ENCODE assay signal across 23 cellular contexts in the genomic region with DNA sequence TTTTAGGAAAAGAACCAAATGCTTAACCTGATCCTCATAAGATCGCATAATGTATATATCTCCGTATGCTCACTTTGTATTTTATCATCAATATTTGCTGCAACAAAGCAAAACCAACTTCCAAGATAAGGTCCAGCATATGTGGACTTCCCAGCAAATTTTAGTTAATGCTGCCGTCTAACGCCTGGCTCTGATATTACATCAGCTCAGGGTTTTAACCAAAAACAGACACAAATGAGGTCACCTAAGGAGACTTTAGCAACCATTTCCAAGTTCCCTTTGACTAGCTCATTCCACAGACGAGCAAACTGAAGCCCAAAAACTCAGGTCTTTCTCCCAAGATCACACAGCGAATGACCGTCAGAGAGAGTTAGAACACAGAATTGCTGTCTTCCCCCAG. TPM values are rescaled to one million over a fixed set of nuclear protein-coding genes. Genes with fewer than 3 reads are reported as not detected.
DNase-seq lines count a peak whose midpoint lies in the region; ATAC-seq, FAIRE-seq and TF ChIP-seq lines count a peak whose summit lies in the region.
"Had no signal": no experiment of that assay in that cellular context is flagged by ENCODE, and none has a peak within 500 bp of the region (broad histone marks: within the 10 kb centered on the region; RNA-seq: fewer than 3 reads in every experiment).

No MANE protein-coding gene starts in this region.

- H4K20me1 ChIP-seq in K562 (replicated peaks; ENCODE audit: control insufficient read depth, insufficient read depth, low read length) (no peaks in the 10 kb centered on the region), HepG2 (ENCODE audit: insufficient read depth, low read length) (no peaks in the 10 kb centered on the region)

- DNase-seq in BE2C = no peak
- DNase-seq in HFF-Myc (ENCODE audit: extremely low read depth, low read depth) = no peak
- no peak for DNase-seq in K562 (ENCODE audit: extremely low read depth in 1 of 4, low spot score in 3 of 4)
- DNase-seq in HepG2 (ENCODE audit: low spot score) = no peak
- no peak for DNase-seq in head of caudate nucleus
- no peak for DNase-seq in mucosa of descending colon
- no peak for DNase-seq in effector CD4-positive, alpha-beta T cell
- DNase-seq in transverse colon = no peak
- DNase-seq: activated CD4-positive, alpha-beta memory T cell treated with anti-CD3 and anti-CD28 coated beads for 36 hours; activated naive CD4-positive, alpha-beta T cell treated with anti-CD3 and anti-CD28 coated beads, Interleukin-2, amount 10 ng/mL, durations not matched to agents 7 days and 5 days; activated T-cell treated with anti-CD3 and anti-CD28 coated beads, Interleukin-2, amount 50 U/mL, for 1 hour; brain microvascular endothelial cell; C1 segment of cervical spinal cord; immature natural killer cell; MG63; NCI-H187; NCI-H345; small intestine; T-helper 1 cell had no signal

- no peak for TF ChIP-seq RAD21 in K562 (CRISPR knock-in tag; conservative IDR thresholded peaks at IDR 0.05 in 1 of 2, IDR thresholded peaks at IDR 0.05 in 1 of 2)
- no peak for TF ChIP-seq RAD21 in HepG2 (CRISPR knock-in tag; IDR thresholded peaks at IDR 0.05)

- in situ Hi-C loops in K562 (cut with MboI) = no loop called here
- in situ Hi-C loops in HepG2 (cut with HindIII; ENCODE audit: extremely low pct_ligation_motif_present, low pct_unique_long_range_greater_than_20kb) = no loop called here
- in situ Hi-C loops in transverse colon (cut with MboI; ENCODE audit: low pct_ligation_motif_present in 1 of 4, low pct_unique_long_range_greater_than_20kb in 1 of 4, low sequenced_read_pairs in 3 of 4) = loop anchor here in 1 of 4 donors (10.0 kb wide), 1 partner anchor 451 kb away; no protein-coding TSS in a partner anchor

- POLR2A ChIA-PET in K562 (lab: Yijun Ruan, JAX) = interaction anchor here (0.6 kb wide), 1 partner anchor 1357 kb away, joined by 3 read pairs; no protein-coding TSS in a partner anchor
- POLR2A ChIA-PET in HepG2 (lab: Yijun Ruan, JAX) = no interaction called here

- H3K36me3 ChIP-seq in BE2C = no peaks in the 10 kb centered on the region
- H3K36me3 ChIP-seq in K562 (ENCODE audit: control insufficient read depth, insufficient read depth, low read length) = no peaks in the 10 kb centered on the region
- H3K36me3 ChIP-seq in HepG2 (replicated peaks in 1 of 2; ENCODE audit: control insufficient read depth in 1 of 2, insufficient read depth in 2 of 2, low read length in 2 of 2) = no peaks in the 10 kb centered on the region
- no peaks in the 10 kb centered on the region for H3K36me3 ChIP-seq in mucosa of descending colon (ENCODE audit: low read depth)
- no peaks in the 10 kb centered on the region for H3K36me3 ChIP-seq in transverse colon
- H3K36me3 ChIP-seq: brain microvascular endothelial cell, MG63 had no signal

- intact Hi-C loops in K562 (cut with micrococcal nuclease) (no loop called here), HepG2 (cut with micrococcal nuclease; ENCODE audit: unreplicated experiment) (no loop called here), head of caudate nucleus (cut with DNase I) (no loop called here), mucosa of descending colon (cut with DNase I, micrococcal nuclease) (no loop called here), transverse colon (cut with DNase I; ENCODE audit: low total_unique reads) (no loop called here)

- no peak overlapping the region for H3K4me3 ChIP-seq in BE2C (ENCODE audit: low read depth, low read length)
- no peak overlapping the region for H3K4me3 ChIP-seq in HFF-Myc (replicated peaks; ENCODE audit: low read depth, low read length)
- H3K4me3 ChIP-seq in K562 = no peak overlapping the region
- no peak overlapping the region for H3K4me3 ChIP-seq in HepG2 (replicated peaks in 1 of 3; ENCODE audit: insufficient read depth in 1 of 3, low read depth in 2 of 3, low read length in 3 of 3)
- no peak overlapping the region for H3K4me3 ChIP-seq in mucosa of descending colon
- no peak overlapping the region for H3K4me3 ChIP-seq in transverse colon
- H3K4me3 ChIP-seq: MG63 had no signal

- H2AFZ ChIP-seq in K562 (ENCODE audit: low read depth, low read length) (no peak overlapping the region), HepG2 (ENCODE audit: low read length) (no peak overlapping the region)

- H3K27me3 ChIP-seq in BE2C (no peaks in the 10 kb centered on the region), K562 (ENCODE audit: control insufficient read depth in 2 of 2, insufficient read depth in 2 of 2, low read length in 2 of 2) (no peaks in the 10 kb centered on the region), HepG2 (ENCODE audit: control insufficient read depth in 1 of 2, insufficient read depth in 2 of 2, low read length in 2 of 2) (peaks cover 0 to 19% of the 10 kb centered on the region in 2 experiments; a peak in 1 of 5 replicates), transverse colon (no peaks in the 10 kb centered on the region)
- H3K27me3 ChIP-seq: brain microvascular endothelial cell, MG63 had no signal

- TF ChIP-seq CTCF in BE2C (IDR thresholded peaks at IDR 0.05; ENCODE audit: low read depth, low read length) (0 out of 2 replicates have a peak, but pooled peaks have one; percentile 23), HFF-Myc (IDR thresholded peaks at IDR 0.05; ENCODE audit: low read depth, low read length, missing control alignments) (peak; percentile 50), K562 (IDR thresholded peaks at IDR 0.05 in 2 of 3, conservative IDR thresholded peaks at IDR 0.05 in 1 of 3; ENCODE audit: insufficient read depth in 2 of 3, low read depth in 1 of 3, low read length in 3 of 3) (peak in 2 of 3 experiments; percentile 11 to 12; a peak in 2 of 6 replicates), HepG2 (CRISPR knock-in tag; IDR thresholded peaks at IDR 0.05) (peak; percentile 9; the same call in 1 of the 2 replicates), mucosa of descending colon (IDR thresholded peaks at IDR 0.05) (no peak), transverse colon (IDR thresholded peaks at IDR 0.05) (no peak)

- TF ChIP-seq POLR2A in K562 (conservative IDR thresholded peaks at IDR 0.05) = no peak
- no peak for TF ChIP-seq POLR2A in HepG2 (IDR thresholded peaks at IDR 0.05; ENCODE audit: insufficient read depth in 1 of 2, low read depth in 2 of 2, low read length in 2 of 2)
- no peak for TF ChIP-seq POLR2A in transverse colon (IDR thresholded peaks at IDR 0.05)

- no peak for FAIRE-seq in K562 (lab: Jason Lieb, UNC)
- no peak for FAIRE-seq in HepG2 (lab: Jason Lieb, UNC)
- FAIRE-seq: small intestine had no signal

- no peaks in the 10 kb centered on the region for H3K4me1 ChIP-seq in BE2C
- no peaks in the 10 kb centered on the region for H3K4me1 ChIP-seq in K562 (replicated peaks in 1 of 2; ENCODE audit: control insufficient read depth in 2 of 2, insufficient read depth in 2 of 2, low read length in 2 of 2)
- H3K4me1 ChIP-seq in HepG2 (ENCODE audit: insufficient read depth, low read length) = no peaks in the 10 kb centered on the region
- H3K4me1 ChIP-seq in mucosa of descending colon (ENCODE audit: low read depth) = no peaks in the 10 kb centered on the region
- no peaks in the 10 kb centered on the region for H3K4me1 ChIP-seq in transverse colon

- BruUV-seq in K562 (replicated peaks; lab: Mats Ljungman, UMichigan) = no TSS peak
- BruUV-seq in HepG2 (replicated peaks; lab: Mats Ljungman, UMichigan) = no TSS peak

- H3K79me2 ChIP-seq in K562 (ENCODE audit: control insufficient read depth, insufficient read depth, low read length) = no peaks in the 10 kb centered on the region
- H3K79me2 ChIP-seq in HepG2 (ENCODE audit: insufficient read depth, low read length) = no peaks in the 10 kb centered on the region

- TF ChIP-seq EP300 in K562 (IDR thresholded peaks at IDR 0.05; ENCODE audit: low read length) = no peak
- TF ChIP-seq EP300 in HepG2 (IDR thresholded peaks at IDR 0.05; ENCODE audit: low read depth in 2 of 2, low read length in 2 of 2) = no peak
- TF ChIP-seq EP300 in HepG2 (CRISPR knock-in tag; IDR thresholded peaks at IDR 0.05; ENCODE audit: borderline replicate concordance) = no peak
- no peak for TF ChIP-seq EP300 in transverse colon (IDR thresholded peaks at IDR 0.05; ENCODE audit: low read depth)

- CTCF ChIA-PET in K562 (lab: Yijun Ruan, JAX; ENCODE audit: low intra/inter-chr PET ratio) (interaction anchor here (0.5 kb wide), 1 partner anchor 44 kb away, joined by 3 read pairs; no protein-coding TSS in a partner anchor), HepG2 (lab: Yijun Ruan, JAX; ENCODE audit: low intra/inter-chr PET ratio, low total read pairs) (no interaction called here)

- H3K9me1 ChIP-seq in K562 (ENCODE audit: control insufficient read depth, insufficient read depth, low read length) = no peaks in the 10 kb centered on the region

- H3K4me2 ChIP-seq in K562 (ENCODE audit: insufficient read depth, low read length) (no peak overlapping the region), HepG2 (ENCODE audit: low read depth, low read length) (no peak overlapping the region)

- WGBS in K562 (ENCODE audit: insufficient coverage, low coverage, missing lambda C conversion rate) = 63% methylated on average over 7 of the region's 7 CpGs
- WGBS in HepG2 (ENCODE audit: low lambda C conversion rate) = 69% methylated on average over 7 of the region's 7 CpGs
- 89 to 96% methylated on average over 4 to 7 of the region's 7 CpGs for WGBS in transverse colon (ENCODE audit: low coverage in 1 of 2), 2 donors

- H3K27ac ChIP-seq in K562 (ENCODE audit: extremely low read depth, low read depth, low read length) (no peak overlapping the region), HepG2 (ENCODE audit: extremely low read length, insufficient read depth, low read length) (no peak overlapping the region), transverse colon (no peak overlapping the region)
- H3K27ac ChIP-seq: brain microvascular endothelial cell, epithelial cell of prostate, VCaP had no signal

- ATAC-seq in K562 (no peak), HepG2 (no peak), mucosa of descending colon (no peak)

- H3K9me3 ChIP-seq in BE2C = no peaks in the 10 kb centered on the region
- H3K9me3 ChIP-seq in K562 (replicated peaks; ENCODE audit: control insufficient read depth, insufficient read depth, low read depth, low read length) = no peaks in the 10 kb centered on the region; the same call in 1 of the 2 replicates
- peaks cover 16% of the 10 kb centered on the region; the same call in 1 of the 2 replicates for H3K9me3 ChIP-seq in HepG2 (ENCODE audit: low read length)
- H3K9me3 ChIP-seq in mucosa of descending colon = no peaks in the 10 kb centered on the region
- H3K9me3 ChIP-seq in transverse colon = no peaks in the 10 kb centered on the region

- H3K9ac ChIP-seq in K562 (ENCODE audit: insufficient read depth in 1 of 2, low read depth in 2 of 2, low read length in 2 of 2) = no peak overlapping the region
- H3K9ac ChIP-seq in HepG2 (ENCODE audit: insufficient read depth, low read depth, low read length) = no peak overlapping the region

RNA-seq across cellular contexts. Expression of gene UCN3, which starts 59.4 kb away (rescaled TPM):
- polyA plus RNA-seq in BE2C (2012; ENCODE audit: insufficient read depth, insufficient read length, low read depth) = not detected
- not detected in 2 replicates for total RNA-seq in K562 (2011; cell fraction: chromatin; rRNA removed; ENCODE audit: low replicate concordance)
- total RNA-seq in K562 (2011; cell fraction: nucleolus; rRNA removed) = not detected in 2 replicates
- total RNA-seq in K562 (2011; cell fraction: nucleoplasm; rRNA removed) = not detected in 2 replicates
- total RNA-seq in K562 (2014; rRNA removed) = not detected in 2 replicates
- total RNA-seq in K562 (2014; rRNA removed; fragmentation: Illumina TruSeq; extraction: Trizol) = not detected in 2 replicates
- total RNA-seq in K562 (2015; rRNA removed; fragmentation: Illumina TruSeq; extraction: Trizol) = not detected in 2 replicates
- not detected in 2 replicates for total RNA-seq in K562 (2021)
- not detected in 2 replicates for polyA plus RNA-seq in K562 (2011; rRNA removed)
- not detected in 2 replicates for polyA plus RNA-seq in K562 (2011; cell fraction: cytosol; rRNA removed)
- not detected in 2 replicates for polyA plus RNA-seq in K562 (2011; cell fraction: nucleus; rRNA removed)
- polyA plus RNA-seq in K562 (2012) = not detected in 2 replicates
- polyA plus RNA-seq in K562 (2014; fragmentation: Illumina TruSeq; extraction: Trizol) = not detected in 2 replicates
- not detected for polyA plus RNA-seq in K562 (2014; fragmentation: Nextera tagmentation; extraction: Ambion mirVana)
- polyA plus RNA-seq in K562 (2014; rRNA removed) = not detected in 2 replicates
- not detected in 2 replicates for polyA minus RNA-seq in K562 (2011; rRNA and poly(A)+ RNA removed)
- polyA minus RNA-seq in K562 (2011; cell fraction: cytosol; rRNA and poly(A)+ RNA removed) = not detected in 2 replicates
- not detected in 2 replicates for polyA minus RNA-seq in K562 (2011; cell fraction: nucleus; rRNA and poly(A)+ RNA removed)
- not detected in 2 replicates for total RNA-seq in HepG2 (2016; rRNA removed; fragmentation: Illumina TruSeq; extraction: Trizol)
- not detected in 2 replicates for total RNA-seq in HepG2 (2016; cell fraction: cytosol; rRNA removed; fragmentation: Illumina TruSeq; extraction: Trizol; ENCODE audit: low read depth)
- total RNA-seq in HepG2 (2016; cell fraction: insoluble cytoplasmic fraction; rRNA removed; fragmentation: Illumina TruSeq; extraction: Trizol) = not detected in 2 replicates
- not detected in 2 replicates for total RNA-seq in HepG2 (2016; cell fraction: membrane; rRNA removed; fragmentation: Illumina TruSeq; extraction: Trizol)
- total RNA-seq in HepG2 (2016; cell fraction: nucleus; rRNA removed; fragmentation: Illumina TruSeq; extraction: Trizol) = not detected in 2 replicates
- polyA plus RNA-seq in HepG2 (2011; rRNA removed) = not detected in 2 replicates
- polyA plus RNA-seq in HepG2 (2011; cell fraction: cytosol; rRNA removed) = 0.04 TPM in 1 of 2 replicates, not detected in the other
- polyA plus RNA-seq in HepG2 (2011; cell fraction: nucleus; rRNA removed) = not detected in 2 replicates
- polyA plus RNA-seq in HepG2 (2012) = 0.15 TPM in 1 of 2 replicates, not detected in the other
- not detected in 2 replicates for polyA plus RNA-seq in HepG2 (2016; cell fraction: cytosol; fragmentation: Illumina TruSeq; extraction: Trizol; ENCODE audit: low read depth)
- not detected in 2 replicates for polyA plus RNA-seq in HepG2 (2016; cell fraction: insoluble cytoplasmic fraction; fragmentation: Illumina TruSeq; extraction: Trizol; ENCODE audit: low read depth)
- not detected in 2 replicates for polyA plus RNA-seq in HepG2 (2016; cell fraction: membrane; fragmentation: Illumina TruSeq; extraction: Trizol; ENCODE audit: low read depth)
- polyA plus RNA-seq in HepG2 (2016; cell fraction: nucleus; fragmentation: Illumina TruSeq; extraction: Trizol; ENCODE audit: insufficient read depth, low read depth) = not detected in 2 replicates
- polyA minus RNA-seq in HepG2 (2011; rRNA and poly(A)+ RNA removed; ENCODE audit: low replicate concordance) = not detected in 2 replicates
- not detected in 2 replicates for polyA minus RNA-seq in HepG2 (2011; cell fraction: cytosol; rRNA and poly(A)+ RNA removed)
- polyA minus RNA-seq in HepG2 (2011; cell fraction: nucleus; rRNA and poly(A)+ RNA removed) = not detected in 2 replicates
- total RNA-seq in mucosa of descending colon = 1 to 10 TPM; 1.4 to 5.9 (median 4.8) TPM
- 1 to 10 TPM in 2 of 4 donors, not detected in 2; 1.6 to 1.7 TPM for total RNA-seq in transverse colon
- total RNA-seq: activated CD4-positive, alpha-beta memory T cell treated with anti-CD3 and anti-CD28 coated beads for 36 hours; dermis microvascular lymphatic vessel endothelial cell; posterior vena cava had no signal
- polyA plus RNA-seq: immature natural killer cell had no signal

Comparison
In these comparisons a context has a peak if more than half of its experiments do, and no peak if none do; other contexts are left out.
1. CTCF ChIP-seq: peak in BE2C (single experiment), HFF-Myc (single experiment), K562 (2 of 3) and HepG2 (single experiment); none in mucosa of descending colon (single experiment) and transverse colon (0 of 5).